25 cellular contexts compared by ENCODE assay signal in the genomic region with DNA sequence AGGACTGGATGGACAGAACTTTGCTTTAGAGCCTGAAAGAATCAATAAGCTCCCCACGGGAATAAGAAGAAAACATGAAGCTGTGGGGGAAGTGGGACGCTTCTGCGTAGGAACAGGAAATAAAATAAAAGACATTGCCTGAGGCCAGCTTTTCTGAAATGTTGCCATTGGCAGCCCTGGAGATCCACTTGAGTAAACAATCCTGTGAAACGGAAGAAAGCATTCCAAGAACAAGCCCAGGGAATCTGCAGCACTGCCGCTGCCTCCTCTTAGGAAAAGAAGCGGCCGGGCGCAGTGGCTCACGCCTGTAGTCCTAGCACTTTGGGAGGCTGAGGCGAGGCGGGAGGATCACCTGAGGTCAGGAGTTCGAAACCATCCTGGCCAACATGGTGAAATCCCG.
A peak's percentile ranks its signal among the peaks of the same experiment; 100 is the strongest.
DNase-seq lines count a peak whose midpoint lies in the region; ATAC-seq, FAIRE-seq and TF ChIP-seq lines count a peak whose summit lies in the region.
"Had no signal": no experiment of that assay in that cellular context is flagged by ENCODE, and none has a peak within 500 bp of the region (broad histone marks: within the 10 kb centered on the region; RNA-seq: fewer than 3 reads in every experiment).

No MANE protein-coding gene starts in this region.

- no peak for TF ChIP-seq POLR2A in GM12891 (IDR thresholded peaks at IDR 0.05; ENCODE audit: low read depth, low read length)

- H3K9me3 Mint-ChIP-seq in GM23338 (no peaks in the 10 kb centered on the region), nephron progenitor cell (peaks cover 9% of the 10 kb centered on the region)
- H3K9me3 Mint-ChIP-seq: activated B cell treated with CpG ODN at 0.5 μM for 24 hours; activated naive CD8-positive, alpha-beta T cell treated with anti-CD3 and anti-CD28 coated beads, Interleukin-2, amount 10 ng/mL, durations not matched to agents 7 days and 5 days; central memory CD8-positive, alpha-beta T cell had no signal

- H3K79me2 ChIP-seq in GM23338 (replicated peaks; ENCODE audit: insufficient read depth) (no peaks in the 10 kb centered on the region), PC-3 (ENCODE audit: low read length) (no peaks in the 10 kb centered on the region)

- H2AFZ ChIP-seq in GM23338 = no peak overlapping the region
- no peak overlapping the region for H2AFZ ChIP-seq in PC-3 (ENCODE audit: low read length)

- H3F3A ChIP-seq in GM23338 (replicated peaks; ENCODE audit: low read depth) (no peaks in the 10 kb centered on the region), PC-3 (ENCODE audit: low read length, unreplicated experiment) (no peaks in the 10 kb centered on the region)

- H3K4me1 Mint-ChIP-seq in GM23338 (peaks cover 33% of the 10 kb centered on the region), nephron progenitor cell (peaks cover 59% of the 10 kb centered on the region)
- H3K4me1 Mint-ChIP-seq: activated B cell treated with CpG ODN at 0.5 μM for 24 hours; activated naive CD8-positive, alpha-beta T cell treated with anti-CD3 and anti-CD28 coated beads, Interleukin-2, amount 10 ng/mL, durations not matched to agents 7 days and 5 days; B cell; central memory CD8-positive, alpha-beta T cell had no signal

- H3K9me2 ChIP-seq in GM23338 (ENCODE audit: insufficient read depth) (no peaks in the 10 kb centered on the region; the same call in 1 of the 2 replicates), PC-3 (replicated peaks; ENCODE audit: low read length) (no peaks in the 10 kb centered on the region)

- FAIRE-seq in GM12891 (lab: Jason Lieb, UNC) = no peak
- FAIRE-seq: keratinocyte had no signal

- no peak overlapping the region for H3K9ac ChIP-seq in PC-3 (ENCODE audit: low read length)

- CTCF ChIA-PET in PC-3 (lab: Charles Lee) = no interaction called here

- no peak for TF ChIP-seq CTCF in GM23338 (conservative IDR thresholded peaks at IDR 0.05; ENCODE audit: low read depth in 2 of 2)
- no peak for TF ChIP-seq CTCF in PC-3 (conservative IDR thresholded peaks at IDR 0.05; ENCODE audit: low read depth, low read length)
- TF ChIP-seq CTCF in nephron progenitor cell (IDR thresholded peaks at IDR 0.05) = no peak

- H3K4me3 Mint-ChIP-seq in GM23338 (no peak overlapping the region), nephron progenitor cell (no peak overlapping the region)
- H3K4me3 Mint-ChIP-seq: activated B cell treated with CpG ODN at 0.5 μM for 24 hours; activated naive CD8-positive, alpha-beta T cell treated with anti-CD3 and anti-CD28 coated beads, Interleukin-2, amount 10 ng/mL, durations not matched to agents 7 days and 5 days; B cell; central memory CD8-positive, alpha-beta T cell had no signal

- H3K36me3 ChIP-seq in GM23338 (ENCODE audit: insufficient read depth) = no peaks in the 10 kb centered on the region
- no peaks in the 10 kb centered on the region for H3K36me3 ChIP-seq in PC-3 (ENCODE audit: low read depth, low read length)
- H3K36me3 ChIP-seq: prostate gland, upper lobe of right lung had no signal

- intact Hi-C loops in PC-3 (cut with micrococcal nuclease) = no loop called here

- H3K27me3 Mint-ChIP-seq in GM23338 (ENCODE audit: insufficient read depth, low read depth, poor library complexity) (peaks cover 4% of the 10 kb centered on the region), nephron progenitor cell (ENCODE audit: low read depth, poor library complexity) (no peaks in the 10 kb centered on the region)

- no TSS peak for BruUV-seq in PC-3 (replicated peaks; lab: Mats Ljungman, UMichigan)

- H3K27ac ChIP-seq in GM23338 (ENCODE audit: low read depth) = no peak overlapping the region
- H3K27ac ChIP-seq in PC-3 (ENCODE audit: low read length) = no peak overlapping the region
- H3K27ac ChIP-seq: prostate gland, RWPE1, skin epidermis, upper lobe of right lung had no signal

- H4K20me1 ChIP-seq in GM23338 (replicated peaks; ENCODE audit: insufficient read depth) (no peaks in the 10 kb centered on the region), PC-3 (ENCODE audit: low read length) (no peaks in the 10 kb centered on the region)

- H3K36me3 Mint-ChIP-seq in GM23338 (ENCODE audit: low read depth) (no peaks in the 10 kb centered on the region), nephron progenitor cell (ENCODE audit: low read depth) (no peaks in the 10 kb centered on the region)
- H3K36me3 Mint-ChIP-seq: activated naive CD8-positive, alpha-beta T cell treated with anti-CD3 and anti-CD28 coated beads, Interleukin-2, amount 10 ng/mL, durations not matched to agents 7 days and 5 days had no signal

- no peak for ATAC-seq in GM23338
- ATAC-seq in PC-3 = no peak
- ATAC-seq: upper lobe of right lung had no signal

- DNase-seq in NCI-H2196 (lab: John Stamatoyannopoulos, UW; ENCODE audit: unreplicated experiment) (peak; percentile 12), NCI-H2196 treated with DMSO at 0.1 percent for 48 hours (lab: John Stamatoyannopoulos, UW; ENCODE audit: unreplicated experiment) (no peak), GM23338 (ENCODE audit: low spot score) (peak; percentile 19), PC-3 (peak; percentile 15), nephron progenitor cell (no peak), GM12891 (ENCODE audit: insufficient read length, low spot score) (no peak), nucleus accumbens (lab: John Stamatoyannopoulos, UW) (no peak)
- DNase-seq in activated CD8-positive, alpha-beta memory T cell treated with anti-CD3 and anti-CD28 coated beads, Interleukin-2, amount 50 U/mL, for 48 hours = no peak
- DNase-seq: 8988T; activated B cell treated with CpG ODN at 0.5 μM for 24 hours; activated CD4-positive, alpha-beta T cell treated with anti-CD3 and anti-CD28 coated beads, Interleukin-2, amount 50 U/mL, for 4 hours; activated naive CD8-positive, alpha-beta T cell treated with anti-CD3 and anti-CD28 coated beads, Interleukin-2, amount 10 ng/mL, durations not matched to agents 7 days and 5 days; EL; IMR-90; NCI-H2171; NCI-H526; stimulated activated CD4-positive, alpha-beta T cell treated with anti-CD3 and anti-CD28 coated beads, Interleukin-1b, Interleukin-23, amount 100 ng/mL, for 48 hours; upper lobe of right lung had no signal

- H3K27ac Mint-ChIP-seq in GM23338 = no peak overlapping the region
- H3K27ac Mint-ChIP-seq in nephron progenitor cell = peak overlapping the region; percentile 71
- H3K27ac Mint-ChIP-seq: activated B cell treated with CpG ODN at 0.5 μM for 24 hours; activated naive CD8-positive, alpha-beta T cell treated with anti-CD3 and anti-CD28 coated beads, Interleukin-2, amount 10 ng/mL, durations not matched to agents 7 days and 5 days; B cell had no signal

- no peak overlapping the region for H3K4me2 ChIP-seq in GM23338
- H3K4me2 ChIP-seq in PC-3 (ENCODE audit: low read length) = no peak overlapping the region

- H3K27me3 ChIP-seq in GM23338 (ENCODE audit: insufficient read depth) = no peaks in the 10 kb centered on the region
- peaks cover 47% of the 10 kb centered on the region for H3K27me3 ChIP-seq in PC-3 (ENCODE audit: low read length)
- H3K27me3 ChIP-seq: upper lobe of right lung had no signal

- POLR2A ChIA-PET in PC-3 (lab: Charles Lee; ENCODE audit: unreplicated experiment) = no interaction called here

- H3K4me1 ChIP-seq in GM23338 (ENCODE audit: insufficient read depth) (peaks cover 17% of the 10 kb centered on the region), PC-3 (ENCODE audit: insufficient read depth, low read length) (no peaks in the 10 kb centered on the region)
- H3K4me1 ChIP-seq: prostate gland, upper lobe of right lung had no signal

- H3K9me3 ChIP-seq in PC-3 (ENCODE audit: low read length) = no peaks in the 10 kb centered on the region
- H3K9me3 ChIP-seq: prostate gland, upper lobe of right lung had no signal

- H3K4me3 ChIP-seq in GM23338 (no peak overlapping the region), PC-3 (ENCODE audit: low read length) (no peak overlapping the region)
- H3K4me3 ChIP-seq: lung, prostate gland, skin epidermis, upper lobe of right lung had no signal

TF ChIP-seq in GM12891, 5 proteins besides CTCF, POLR2A, EP300 and RAD21:
- TF ChIP-seq POU2F2 (IDR thresholded peaks at IDR 0.05; ENCODE audit: low read depth, low read length) (no peak), POLR2AphosphoS5 (IDR thresholded peaks at IDR 0.05; ENCODE audit: low read depth, low read length) (no peak), PAX5 (IDR thresholded peaks at IDR 0.05; ENCODE audit: insufficient read depth, low read length, severe bottlenecking) (no peak), SPI1 (IDR thresholded peaks at IDR 0.05; ENCODE audit: low read depth, low read length) (no peak), TAF1 (IDR thresholded peaks at IDR 0.05; ENCODE audit: low read depth, low read length) (no peak)

Comparison
In these comparisons a context has a peak if more than half of its experiments do, and no peak if none do; other contexts are left out.
1. DNase-seq: peak in NCI-H2196 (single experiment), GM23338 (single experiment) and PC-3 (single experiment); none in NCI-H2196 treated with DMSO at 0.1 percent for 48 hours (single experiment), nephron progenitor cell (single experiment), GM12891 (single experiment), nucleus accumbens (0 of 56) and activated CD8-positive, alpha-beta memory T cell treated with anti-CD3 and anti-CD28 coated beads, Interleukin-2, amount 50 U/mL, for 48 hours (single experiment).